In the genomic region with DNA sequence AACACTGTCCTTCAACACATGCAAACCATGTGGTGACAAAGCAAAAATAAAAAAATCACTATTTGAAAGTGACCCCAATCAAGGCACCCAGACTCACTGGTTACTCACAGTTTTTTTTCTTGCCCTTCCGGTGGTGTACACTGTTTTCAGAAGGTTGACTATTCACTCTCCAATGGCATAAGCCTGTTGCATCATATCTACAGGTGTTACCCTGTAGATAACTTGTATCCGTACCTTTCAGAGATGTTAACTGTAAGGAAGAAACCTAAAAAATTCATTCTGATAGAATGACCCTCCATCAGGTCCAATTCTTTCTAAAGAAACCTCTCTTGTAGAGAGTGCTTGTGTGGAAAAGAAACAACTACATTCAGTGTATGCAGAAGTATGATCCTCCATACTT, we compare ENCODE assay signal across 17 cellular contexts.
DNase-seq lines count a peak whose midpoint lies in the region; ATAC-seq, FAIRE-seq and TF ChIP-seq lines count a peak whose summit lies in the region.
"Had no signal": no experiment of that assay in that cellular context is flagged by ENCODE, and none has a peak within 500 bp of the region (broad histone marks: within the 10 kb centered on the region; RNA-seq: fewer than 3 reads in every experiment).

No MANE protein-coding gene starts in this region.

- in situ Hi-C loops in K562 (cut with MboI), result no loop called here

- intact Hi-C loops in K562 (cut with micrococcal nuclease), result loop anchor here (5.0 kb wide), 1 partner anchor 318 kb away; no protein-coding TSS in a partner anchor
- intact Hi-C loops in MCF 10A (cut with micrococcal nuclease), result no loop called here

- peaks cover 44% of the 10 kb centered on the region for H3K4me1 Mint-ChIP-seq in activated naive CD4-positive, alpha-beta T cell treated with anti-CD3 and anti-CD28 coated beads, Interleukin-2, amount 10 ng/mL, durations not matched to agents 7 days and 5 days
- H3K4me1 Mint-ChIP-seq in MCF 10A (ENCODE audit: insufficient read depth, unreplicated experiment), result peaks cover 13% of the 10 kb centered on the region

- CTCF ChIA-PET in activated naive CD4-positive, alpha-beta T cell treated with anti-CD3 and anti-CD28 coated beads, Interleukin-2, amount 10 ng/mL, durations not matched to agents 7 days and 5 days (lab: Charles Lee), result no interaction called here
- CTCF ChIA-PET in K562 (lab: Yijun Ruan, JAX; ENCODE audit: low intra/inter-chr PET ratio), result no interaction called here
- CTCF ChIA-PET in MCF 10A (lab: Yijun Ruan, JAX), result interaction anchor here (0.6 to 2.0 kb wide), 2 partner anchors 61 to 326 kb away, joined by 3 to 4 read pairs; no protein-coding TSS in a partner anchor

- BruUV-seq in K562 (replicated peaks; lab: Mats Ljungman, UMichigan) (no TSS peak), MCF 10A (replicated peaks; lab: Mats Ljungman, UMichigan) (no TSS peak)

- peak overlapping the region; percentile 60 for H3K4me2 ChIP-seq in Loucy (ENCODE audit: low read depth, low read length, poor library complexity, severe bottlenecking)
- no peak overlapping the region for H3K4me2 ChIP-seq in K562 (ENCODE audit: insufficient read depth, low read length)

- H3K4me1 ChIP-seq in Loucy (ENCODE audit: insufficient read depth, low read length, poor library complexity, severe bottlenecking) (peaks cover 39% of the 10 kb centered on the region), K562 (replicated peaks in 1 of 2; ENCODE audit: control insufficient read depth in 2 of 2, insufficient read depth in 2 of 2, low read length in 2 of 2) (no peaks in the 10 kb centered on the region; a peak in 1 of 5 replicates)

- no peak for TF ChIP-seq RAD21 in K562 (CRISPR knock-in tag; conservative IDR thresholded peaks at IDR 0.05 in 1 of 2, IDR thresholded peaks at IDR 0.05 in 1 of 2)

- H4K20me1 ChIP-seq in Loucy (ENCODE audit: insufficient read depth, low read length, poor library complexity, severe bottlenecking), result no peaks in the 10 kb centered on the region
- no peaks in the 10 kb centered on the region for H4K20me1 ChIP-seq in K562 (replicated peaks; ENCODE audit: control insufficient read depth, insufficient read depth, low read length)

- H3K9ac ChIP-seq in Loucy (ENCODE audit: low read depth, low read length, poor library complexity, severe bottlenecking) (no peak overlapping the region), K562 (ENCODE audit: insufficient read depth in 1 of 2, low read depth in 2 of 2, low read length in 2 of 2) (no peak overlapping the region)

- no peaks in the 10 kb centered on the region for H3K27me3 Mint-ChIP-seq in activated naive CD4-positive, alpha-beta T cell treated with anti-CD3 and anti-CD28 coated beads, Interleukin-2, amount 10 ng/mL, durations not matched to agents 7 days and 5 days
- H3K27me3 Mint-ChIP-seq in MCF 10A (ENCODE audit: insufficient read depth, unreplicated experiment), result no peaks in the 10 kb centered on the region

- H3K36me3 ChIP-seq in Loucy (ENCODE audit: insufficient read depth, low read length), result no peaks in the 10 kb centered on the region
- no peaks in the 10 kb centered on the region for H3K36me3 ChIP-seq in K562 (ENCODE audit: control insufficient read depth, insufficient read depth, low read length)

- H3K9me3 ChIP-seq in Loucy (ENCODE audit: insufficient read depth, low read depth, low read length) (no peaks in the 10 kb centered on the region), K562 (replicated peaks; ENCODE audit: control insufficient read depth, insufficient read depth, low read depth, low read length) (no peaks in the 10 kb centered on the region)

- no peak overlapping the region for H3K27ac ChIP-seq in K562 (ENCODE audit: extremely low read depth, low read depth, low read length)

- POLR2A ChIA-PET in K562 (lab: Yijun Ruan, JAX), result interaction anchor here (1.1 kb wide), 1 partner anchor 20 kb away, joined by 3 read pairs; no protein-coding TSS in a partner anchor
- POLR2A ChIA-PET in MCF 10A (lab: Yijun Ruan, JAX), result no interaction called here

- H3K4me3 ChIP-seq in Loucy (ENCODE audit: low read length, poor library complexity, severe bottlenecking) (no peak overlapping the region), K562 (no peak overlapping the region)

- no peak for DNase-seq in activated naive CD4-positive, alpha-beta T cell treated with anti-CD3 and anti-CD28 coated beads, Interleukin-2, amount 10 ng/mL, durations not matched to agents 7 days and 5 days
- DNase-seq in activated naive CD4-positive, alpha-beta T cell treated with Interleukin-2 at 50 U/mL for 16 hours, result no peak
- no peak for DNase-seq in K562 (ENCODE audit: extremely low read depth in 1 of 4, low spot score in 3 of 4)
- DNase-seq in NCI-H1930 (lab: John Stamatoyannopoulos, UW), result no peak
- no peak for DNase-seq in HCEC 1CT
- no peak for DNase-seq in MCF 10A (ENCODE audit: unreplicated experiment)
- DNase-seq in SHP77 (lab: John Stamatoyannopoulos, UW), result no peak
- DNase-seq: ACHN, EL, Karpas-422, MV-4-11, NCI-H1436, NCI-H2227 treated with DMSO at 0.1 percent for 48 hours, NCI-H748 treated with DMSO at 0.1 percent for 48 hours, SIG-M5 had no signal

- peak; percentile 28; the same call in 2 of the 3 replicates for ATAC-seq in K562

- H2AFZ ChIP-seq in Loucy (ENCODE audit: low read length), result no peak overlapping the region
- H2AFZ ChIP-seq in K562 (ENCODE audit: low read depth, low read length), result 0 out of 2 replicates have a peak overlapping the region, but pooled peaks have one; percentile 20

- no peak for TF ChIP-seq EP300 in K562 (IDR thresholded peaks at IDR 0.05; ENCODE audit: low read length)

- H3K27ac Mint-ChIP-seq in activated naive CD4-positive, alpha-beta T cell treated with anti-CD3 and anti-CD28 coated beads, Interleukin-2, amount 10 ng/mL, durations not matched to agents 7 days and 5 days, result peak overlapping the region; percentile 89
- no peak overlapping the region for H3K27ac Mint-ChIP-seq in MCF 10A (ENCODE audit: low read depth, unreplicated experiment)

- no peak for FAIRE-seq in K562 (lab: Jason Lieb, UNC)
- FAIRE-seq: H54 had no signal

- TF ChIP-seq POLR2A in K562 (conservative IDR thresholded peaks at IDR 0.05), result no peak

- H3K79me2 ChIP-seq in Loucy (ENCODE audit: insufficient read depth, low read length) (no peaks in the 10 kb centered on the region), K562 (ENCODE audit: control insufficient read depth, insufficient read depth, low read length) (no peaks in the 10 kb centered on the region)

- H3K9me3 Mint-ChIP-seq in activated naive CD4-positive, alpha-beta T cell treated with anti-CD3 and anti-CD28 coated beads, Interleukin-2, amount 10 ng/mL, durations not matched to agents 7 days and 5 days, result peaks cover 11% of the 10 kb centered on the region
- H3K9me3 Mint-ChIP-seq in MCF 10A (ENCODE audit: unreplicated experiment), result no peaks in the 10 kb centered on the region

- no peaks in the 10 kb centered on the region for H3K27me3 ChIP-seq in Loucy (ENCODE audit: insufficient read depth, low read length, poor library complexity, severe bottlenecking)
- H3K27me3 ChIP-seq in K562 (ENCODE audit: control insufficient read depth in 2 of 2, insufficient read depth in 2 of 2, low read length in 2 of 2), result no peaks in the 10 kb centered on the region

- no peaks in the 10 kb centered on the region for H3K9me1 ChIP-seq in K562 (ENCODE audit: control insufficient read depth, insufficient read depth, low read length)

- H3K9me2 ChIP-seq in Loucy (replicated peaks; ENCODE audit: low read depth, low read length), result no peaks in the 10 kb centered on the region

- TF ChIP-seq CTCF in Loucy (conservative IDR thresholded peaks at IDR 0.05; ENCODE audit: low read length) (no peak), K562 (IDR thresholded peaks at IDR 0.05 in 2 of 3, conservative IDR thresholded peaks at IDR 0.05 in 1 of 3; ENCODE audit: insufficient read depth in 2 of 3, low read depth in 1 of 3, low read length in 3 of 3) (no peak), MCF 10A (IDR thresholded peaks at IDR 0.05; ENCODE audit: unreplicated experiment) (no peak)

- no peaks in the 10 kb centered on the region for H3F3A ChIP-seq in Loucy (ENCODE audit: low read depth)

- H3K36me3 Mint-ChIP-seq in activated naive CD4-positive, alpha-beta T cell treated with anti-CD3 and anti-CD28 coated beads, Interleukin-2, amount 10 ng/mL, durations not matched to agents 7 days and 5 days, result peaks cover 12% of the 10 kb centered on the region
- H3K36me3 Mint-ChIP-seq in MCF 10A (ENCODE audit: insufficient read depth, unreplicated experiment), result no peaks in the 10 kb centered on the region

- H3K4me3 Mint-ChIP-seq in activated naive CD4-positive, alpha-beta T cell treated with anti-CD3 and anti-CD28 coated beads, Interleukin-2, amount 10 ng/mL, durations not matched to agents 7 days and 5 days, result no peak overlapping the region
- H3K4me3 Mint-ChIP-seq in MCF 10A (ENCODE audit: unreplicated experiment), result no peak overlapping the region

- WGBS in K562 (ENCODE audit: insufficient coverage, low coverage, missing lambda C conversion rate), result 10% methylated on average over 1 of the region's 2 CpGs

TF ChIP-seq in K562, 482 proteins besides CTCF, POLR2A, EP300 and RAD21 (continues in another document):
- TF ChIP-seq ZNF584 (CRISPR knock-in tag; IDR thresholded peaks at IDR 0.05; ENCODE audit: low read depth), result no peak
- no peak for TF ChIP-seq ZNF699 (CRISPR knock-in tag; IDR thresholded peaks at IDR 0.05; ENCODE audit: insufficient replicate concordance)
- no peak for TF ChIP-seq GMEB1 (CRISPR knock-in tag; IDR thresholded peaks at IDR 0.05)
- no peak for TF ChIP-seq SIN3B (IDR thresholded peaks at IDR 0.05; ENCODE audit: low read depth)
- no peak for TF ChIP-seq TCF15 (CRISPR knock-in tag; IDR thresholded peaks at IDR 0.05)
